In the genomic region with DNA sequence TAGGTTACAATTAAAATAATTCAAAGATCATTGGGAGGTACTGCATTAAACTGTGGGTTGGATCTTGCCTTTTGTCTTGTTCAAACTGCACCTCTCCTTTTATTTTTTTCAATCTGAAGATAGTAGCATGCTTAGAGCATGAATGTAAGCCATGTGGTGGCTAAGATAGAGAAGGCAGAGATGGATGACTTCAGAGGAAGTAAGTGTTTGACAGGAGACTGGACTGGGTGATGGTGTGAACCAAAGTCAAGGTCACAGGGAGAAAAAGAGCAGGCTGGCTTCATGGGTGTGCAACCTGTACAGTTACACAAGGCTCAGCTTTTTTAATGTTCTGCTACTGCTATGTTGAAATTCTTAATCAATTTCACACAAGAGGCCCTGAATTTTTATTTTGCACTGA, we compare ENCODE assay signal across 14 cellular contexts.
DNase-seq lines count a peak whose midpoint lies in the region; ATAC-seq and TF ChIP-seq lines count a peak whose summit lies in the region.
"Had no signal": no experiment of that assay in that cellular context is flagged by ENCODE, and none has a peak within 500 bp of the region (broad histone marks: within the 10 kb centered on the region; RNA-seq: fewer than 3 reads in every experiment).

No MANE protein-coding gene starts in this region.

- no peak for DNase-seq in activated CD4-positive, alpha-beta T cell treated with anti-CD3 and anti-CD28 coated beads, Interleukin-2, amount 10 ng/mL, durations not matched to agents 24 days and 14 days
- no peak for DNase-seq in activated CD4-positive, alpha-beta T cell treated with anti-CD3 and anti-CD28 coated beads for 48 hours
- DNase-seq in NCI-H226 (peak; percentile 60), fibroblast of the aortic adventitia (ENCODE audit: low read depth) (peak; percentile 53), renal cortical epithelial cell (ENCODE audit: low read depth) (peak; percentile 28), hepatic stellate cell (ENCODE audit: low spot score) (no peak)
- DNase-seq: activated naive CD4-positive, alpha-beta T cell; H9; NCI-H1436 treated with DMSO at 0.1 percent for 48 hours; NCI-H748 treated with DMSO at 0.1 percent for 48 hours had no signal

- peaks cover 6% of the 10 kb centered on the region for H3K9me3 Mint-ChIP-seq in activated CD4-positive, alpha-beta T cell treated with anti-CD3 and anti-CD28 coated beads, Interleukin-2, amount 10 ng/mL, durations not matched to agents 24 days and 14 days
- H3K9me3 Mint-ChIP-seq: type B pancreatic cell had no signal

- no peak overlapping the region for H3K4me3 ChIP-seq in fibroblast of the aortic adventitia (ENCODE audit: low read depth, low read length)

- H3K36me3 Mint-ChIP-seq in activated CD4-positive, alpha-beta T cell treated with anti-CD3 and anti-CD28 coated beads, Interleukin-2, amount 10 ng/mL, durations not matched to agents 24 days and 14 days (ENCODE audit: low read depth) = peaks cover 28% of the 10 kb centered on the region
- H3K36me3 Mint-ChIP-seq: type B pancreatic cell had no signal

- no peak overlapping the region for H3K4me3 Mint-ChIP-seq in activated CD4-positive, alpha-beta T cell treated with anti-CD3 and anti-CD28 coated beads, Interleukin-2, amount 10 ng/mL, durations not matched to agents 24 days and 14 days
- H3K4me3 Mint-ChIP-seq: H9, mesothelial cell of epicardium, type B pancreatic cell had no signal

- intact Hi-C loops in activated CD4-positive, alpha-beta T cell treated with anti-CD3 and anti-CD28 coated beads, Interleukin-2, amount 10 ng/mL, durations not matched to agents 24 days and 14 days (cut with micrococcal nuclease) = no loop called here

- H3K27me3 Mint-ChIP-seq in activated CD4-positive, alpha-beta T cell treated with anti-CD3 and anti-CD28 coated beads, Interleukin-2, amount 10 ng/mL, durations not matched to agents 24 days and 14 days = no peaks in the 10 kb centered on the region
- H3K27me3 Mint-ChIP-seq: type B pancreatic cell had no signal

- ATAC-seq in GM19035 (IDR thresholded peaks at IDR 0.05; ENCODE audit: unreplicated experiment) = no peak
- no peak for ATAC-seq in GM19452 (IDR thresholded peaks at IDR 0.05; ENCODE audit: unreplicated experiment)

- H3K4me1 Mint-ChIP-seq in activated CD4-positive, alpha-beta T cell treated with anti-CD3 and anti-CD28 coated beads, Interleukin-2, amount 10 ng/mL, durations not matched to agents 24 days and 14 days = peaks cover 19% of the 10 kb centered on the region

- TF ChIP-seq CTCF in fibroblast of the aortic adventitia (IDR thresholded peaks at IDR 0.05; ENCODE audit: insufficient read depth, low read length) = no peak

- H3K27ac Mint-ChIP-seq in activated CD4-positive, alpha-beta T cell treated with anti-CD3 and anti-CD28 coated beads, Interleukin-2, amount 10 ng/mL, durations not matched to agents 24 days and 14 days = peak overlapping the region; percentile 9
- H3K27ac Mint-ChIP-seq: H9, mesothelial cell of epicardium, type B pancreatic cell had no signal

Comparison
In these comparisons a context has a peak if more than half of its experiments do, and no peak if none do; other contexts are left out.
1. DNase-seq: peak in NCI-H226 (single experiment), fibroblast of the aortic adventitia (single experiment) and renal cortical epithelial cell (single experiment); none in activated CD4-positive, alpha-beta T cell treated with anti-CD3 and anti-CD28 coated beads, Interleukin-2, amount 10 ng/mL, durations not matched to agents 24 days and 14 days (single experiment), activated CD4-positive, alpha-beta T cell treated with anti-CD3 and anti-CD28 coated beads for 48 hours (single experiment) and hepatic stellate cell (single experiment).